In the genomic region with DNA sequence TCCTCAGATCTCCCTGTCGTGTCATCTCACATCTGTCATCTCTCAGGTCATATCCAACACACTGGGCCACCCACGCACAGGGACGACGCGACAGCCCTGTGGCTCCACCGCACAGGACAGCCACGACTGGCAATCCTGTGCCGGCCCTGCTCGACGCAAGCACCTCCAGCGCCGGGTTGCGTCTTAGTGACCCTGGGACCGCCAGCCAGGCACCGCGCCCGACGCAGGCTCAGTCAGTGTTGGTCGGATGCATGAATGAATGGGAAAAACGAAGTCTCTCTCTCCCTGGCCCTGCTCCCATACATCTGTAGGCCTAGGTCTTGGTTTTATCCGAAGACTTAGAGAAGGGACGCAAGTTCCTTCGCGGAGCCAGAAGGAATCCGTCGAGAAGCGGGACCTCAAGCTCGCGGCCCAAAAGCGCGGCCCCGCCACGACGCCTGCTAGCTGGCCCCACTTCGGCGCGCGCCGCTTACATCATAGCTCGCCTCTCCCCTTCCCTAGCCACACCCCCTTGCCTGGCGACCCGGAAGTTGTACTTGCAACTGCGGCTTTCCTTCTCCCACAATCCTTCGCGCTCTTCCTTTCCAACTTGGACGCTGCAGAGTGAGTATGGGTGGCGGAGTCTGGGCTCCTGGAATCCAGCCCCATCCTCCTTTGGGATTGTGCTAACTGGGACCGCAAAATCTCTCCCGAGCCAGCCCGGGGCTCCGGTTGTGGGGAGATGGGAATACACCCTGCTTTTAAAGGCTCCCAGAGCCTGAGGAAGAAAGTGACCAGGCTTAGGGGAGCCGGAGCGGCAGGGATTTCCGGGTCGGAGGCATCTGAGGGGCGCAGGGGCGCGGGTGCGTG, we compare ENCODE assay signal across 8 cellular contexts. TPM values are rescaled to one million over a fixed set of nuclear protein-coding genes. Genes with fewer than 3 reads are reported as not detected.
DNase-seq lines count a peak whose midpoint lies in the region; ATAC-seq, FAIRE-seq and TF ChIP-seq lines count a peak whose summit lies in the region.

Gene RPL31, plus strand, starts transcription at position 577 of the 849 bp plus-strand sequence. CDS start 413 bp downstream, outside the sequence.

- no peak for FAIRE-seq in bronchial epithelial cell (lab: Jason Lieb, UNC)
- no peak for FAIRE-seq in small intestine (lab: Jason Lieb, UNC)

- CTCF ChIA-PET in AG04449 (lab: Yijun Ruan, JAX): interaction anchor here (0.7 to 6.4 kb wide), 8 partner anchors 11 to 395 kb away, joined by 3 to 47 read pairs (median 5); no protein-coding TSS in a partner anchor

- H3K36me3 ChIP-seq in bronchial epithelial cell (ENCODE audit: control insufficient read depth, insufficient read depth, low read length) (peaks cover 19% of the 10 kb centered on the region), small intestine (ENCODE audit: control insufficient read depth in 2 of 2, insufficient read depth in 2 of 2, low read length in 2 of 2) (peaks cover 13 to 18% of the 10 kb centered on the region in 2 donors)

- peaks cover 0 to 4% of the 10 kb centered on the region in 2 donors for H3K4me1 ChIP-seq in small intestine (ENCODE audit: control insufficient read depth in 2 of 2, insufficient read depth in 1 of 2, low read depth in 1 of 2, low read length in 1 of 2)

- peak within 1 kb of the TSS; percentile 70 for H3K4me3 ChIP-seq in AG04449 (ENCODE audit: low read depth, low read length)
- peak within 1 kb of the TSS; percentile 98 for H3K4me3 ChIP-seq in WI38 (ENCODE audit: low read depth, low read length)
- peak within 1 kb of the TSS; percentile 83 for H3K4me3 ChIP-seq in bronchial epithelial cell (ENCODE audit: low read depth, low read length)
- H3K4me3 ChIP-seq in small intestine (ENCODE audit: low read depth in 1 of 2, low read length in 2 of 2): peak within 1 kb of the TSS; percentile 85 to 95

- ATAC-seq in GM18907 (IDR thresholded peaks at IDR 0.05; ENCODE audit: unreplicated experiment) (peak; percentile 98), HG03159 (IDR thresholded peaks at IDR 0.05; ENCODE audit: unreplicated experiment) (peak; percentile 95)

- WGBS in small intestine, 3 donors: 6 to 10% (median 6%) methylated on average over 59 of the region's 59 CpGs

- H3K27ac ChIP-seq in small intestine (ENCODE audit: low read depth in 1 of 2, low read length in 1 of 2): peak within 1 kb of the TSS; percentile 86 to 92

- POLR2A ChIA-PET in AG04449 (lab: Yijun Ruan, JAX): interaction anchor here (0.6 to 2.0 kb wide), 10 partner anchors 9 to 439 kb away, joined by 3 to 10 read pairs (median 3); partner anchors contain the start of gene PDCL3

- H3K9me3 ChIP-seq in small intestine (ENCODE audit: control insufficient read depth, low read depth): no peaks in the 10 kb centered on the region

- TF ChIP-seq CTCF in AG04449 (IDR thresholded peaks at IDR 0.05; ENCODE audit: insufficient read depth, low read length, missing control alignments) (no peak), WI38 (IDR thresholded peaks at IDR 0.05; ENCODE audit: low read depth, low read length) (no peak), bronchial epithelial cell (IDR thresholded peaks at IDR 0.05; ENCODE audit: insufficient read depth, low read length, severe bottlenecking) (no peak)

- DNase-seq in AG04449 (ENCODE audit: low read depth, low spot score) (peak; percentile 80), NCI-H2227 treated with DMSO at 0.1 percent for 48 hours (lab: John Stamatoyannopoulos, UW) (peak; percentile 91), bronchial epithelial cell (ENCODE audit: low read depth) (peak; percentile 91), iPS-NIHi11 (ENCODE audit: low spot score) (peak; percentile 99), small intestine (peak; percentile 98)

- H3K27me3 ChIP-seq in bronchial epithelial cell (ENCODE audit: control insufficient read depth, insufficient read depth, low read length) (no peaks in the 10 kb centered on the region), small intestine (ENCODE audit: control insufficient read depth in 2 of 2, insufficient read depth in 2 of 2, low read length in 2 of 2) (no peaks in the 10 kb centered on the region)

RNA-seq across cellular contexts. Expression of gene RPL31, which starts in this region (rescaled TPM):
- 1,721 and 2,143 TPM in 2 replicates for total RNA-seq in bronchial epithelial cell
- 1,000 to 10,000 TPM; 2,275 to 7,641 (median 3,646) TPM for polyA plus RNA-seq in small intestine

Comparison
In these comparisons a context has a peak if more than half of its experiments do, and no peak if none do; other contexts are left out.
1. Peak in every context shown above with its lines: DNase-seq, ATAC-seq, H3K4me3 ChIP-seq and H3K27ac ChIP-seq.